Comparison of ENCODE assay signal across 19 cellular contexts in the genomic region with DNA sequence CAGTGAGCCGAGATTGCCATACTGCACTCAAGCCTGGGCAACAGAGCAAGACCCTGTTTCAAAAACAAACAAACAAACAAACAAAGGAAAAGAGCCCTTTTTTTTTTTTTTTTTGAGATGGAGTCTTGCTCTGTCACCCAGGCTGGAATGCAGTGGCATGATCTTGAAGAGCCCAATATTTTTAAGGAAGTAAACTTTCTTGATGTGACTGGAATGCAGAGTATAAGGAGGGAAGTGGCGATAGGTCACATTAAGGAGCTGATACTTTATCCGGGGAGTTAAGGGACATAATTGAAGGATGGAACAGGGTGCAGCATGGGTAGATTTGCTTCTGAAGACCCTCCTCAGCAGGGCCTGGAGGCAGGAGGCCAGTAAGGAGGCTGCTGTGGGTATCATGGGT. TPM values are rescaled to one million over a fixed set of nuclear protein-coding genes. Genes with fewer than 3 reads are reported as not detected.
A peak's percentile ranks its signal among the peaks of the same experiment; 100 is the strongest.
DNase-seq lines count a peak whose midpoint lies in the region; FAIRE-seq and TF ChIP-seq lines count a peak whose summit lies in the region.
"Had no signal": no experiment of that assay in that cellular context is flagged by ENCODE, and none has a peak within 500 bp of the region (broad histone marks: within the 10 kb centered on the region; RNA-seq: fewer than 3 reads in every experiment).

No MANE protein-coding gene starts in this region.

- H3K4me3 ChIP-seq in Peyer's patch = no peak overlapping the region
- H3K4me3 ChIP-seq in stomach = no peak overlapping the region
- H3K4me3 ChIP-seq: lung, thoracic aorta had no signal

- TF ChIP-seq EP300 in stomach (IDR thresholded peaks at IDR 0.05) = no peak

- FAIRE-seq in GM12892 (lab: Jason Lieb, UNC) = no peak
- FAIRE-seq: endometrium, HTR-8/SVneo had no signal

- no peaks in the 10 kb centered on the region for H3K27me3 ChIP-seq in Peyer's patch
- no peaks in the 10 kb centered on the region for H3K27me3 ChIP-seq in stomach

- H3K4me1 ChIP-seq in Peyer's patch (peaks cover 0 to 50% (median 0%) of the 10 kb centered on the region in 4 donors), stomach (peaks cover 23 to 49% (median 40%) of the 10 kb centered on the region in 4 donors)

- H3K27ac Mint-ChIP-seq in glutamatergic neuron (ENCODE audit: unreplicated experiment) = no peak overlapping the region
- H3K27ac Mint-ChIP-seq: activated T-helper 1 cell treated with anti-CD3 and anti-CD28 coated beads, Interleukin-12 subunit alpha, Interleukin-12 subunit beta, Interleukin-2, Interleukin-4 antibody, amounts not matched to agents 30 ng/mL and 10 ng/mL and 1 ng/mL, durations not matched to agents 14 hours and 24 hours and 36 hours had no signal

- H3K36me3 ChIP-seq in Peyer's patch (no peaks in the 10 kb centered on the region), stomach (no peaks in the 10 kb centered on the region)
- H3K36me3 ChIP-seq: thoracic aorta had no signal

- peaks cover 3% of the 10 kb centered on the region for H3K4me1 Mint-ChIP-seq in glutamatergic neuron (ENCODE audit: low read depth, unreplicated experiment)

- in situ Hi-C loops in GM13976 (cut with MboI; ENCODE audit: low sequenced_read_pairs, unreplicated experiment) = no loop called here

- H3K9me3 Mint-ChIP-seq in glutamatergic neuron (ENCODE audit: unreplicated experiment) = no peaks in the 10 kb centered on the region
- H3K9me3 Mint-ChIP-seq: activated naive CD4-positive, alpha-beta T cell treated with anti-CD3 and anti-CD28 coated beads, Interleukin-2, amount 50 U/mL, for 72 hours; activated T-helper 1 cell treated with anti-CD3 and anti-CD28 coated beads, Interleukin-12 subunit alpha, Interleukin-12 subunit beta, Interleukin-2, Interleukin-4 antibody, amounts not matched to agents 30 ng/mL and 10 ng/mL and 1 ng/mL, durations not matched to agents 14 hours and 24 hours and 36 hours had no signal

- 67 to 84% (median 72%) methylated on average over 3 of the region's 3 CpGs for WGBS in stomach, 5 donors

- peak overlapping the region; percentile 5 for H3K4me3 Mint-ChIP-seq in glutamatergic neuron (ENCODE audit: unreplicated experiment)
- H3K4me3 Mint-ChIP-seq: activated T-helper 1 cell treated with anti-CD3 and anti-CD28 coated beads, Interleukin-12 subunit alpha, Interleukin-12 subunit beta, Interleukin-2, Interleukin-4 antibody, amounts not matched to agents 30 ng/mL and 10 ng/mL and 1 ng/mL, durations not matched to agents 14 hours and 24 hours and 36 hours had no signal

- H3K27me3 Mint-ChIP-seq in glutamatergic neuron (ENCODE audit: unreplicated experiment) = peaks cover 1% of the 10 kb centered on the region

- intact Hi-C loops in stomach (cut with DNase I; ENCODE audit: low total_unique reads) = no loop called here

- DNase-seq in GM13976 (ENCODE audit: low spot score) (peak; percentile 9), Peyer's patch (no peak), glutamatergic neuron (no peak), stomach (no peak), GM12892 (ENCODE audit: insufficient read length) (no peak), dedifferentiated amniotic fluid mesenchymal stem cell (ENCODE audit: extremely low spot score) (no peak)
- no peak for DNase-seq in effector CD8-positive, alpha-beta T cell (lab: John Stamatoyannopoulos, UW)
- DNase-seq in activated CD4-positive, CD25-positive, alpha-beta regulatory T cell treated with anti-CD3 and anti-CD28 coated beads, Interleukin-2, amount 50 U/mL, for 72 hours = no peak
- DNase-seq: activated CD4-positive, alpha-beta T cell treated with anti-CD3 and anti-CD28 coated beads for 4 hours; NCI-H2107; NCI-H524 treated with DMSO at 0.1 percent for 48 hours; stimulated activated CD4-positive, alpha-beta T cell treated with anti-CD3 and anti-CD28 coated beads, Interleukin-15, amount 100 ng/mL, for 24 hours; SW 1271 had no signal

- TF ChIP-seq POLR2A in Peyer's patch (IDR thresholded peaks at IDR 0.05) (no peak), stomach (IDR thresholded peaks at IDR 0.05) (no peak), GM12892 (IDR thresholded peaks at IDR 0.05; ENCODE audit: low read depth, low read length) (no peak)

- H3K9me3 ChIP-seq in Peyer's patch (no peaks in the 10 kb centered on the region), stomach (no peaks in the 10 kb centered on the region)
- H3K9me3 ChIP-seq: thoracic aorta had no signal

- no peaks in the 10 kb centered on the region for H3K36me3 Mint-ChIP-seq in glutamatergic neuron (ENCODE audit: unreplicated experiment)
- H3K36me3 Mint-ChIP-seq: activated naive CD4-positive, alpha-beta T cell treated with anti-CD3 and anti-CD28 coated beads, Interleukin-2, amount 50 U/mL, for 72 hours had no signal

- TF ChIP-seq CTCF in GM13976 (IDR thresholded peaks at IDR 0.05; ENCODE audit: borderline replicate concordance, control extremely low read depth, extremely low read depth, insufficient read depth, missing control alignments) (no peak), Peyer's patch (IDR thresholded peaks at IDR 0.05) (no peak), glutamatergic neuron (IDR thresholded peaks at IDR 0.05; ENCODE audit: partially characterized antibody, unreplicated experiment) (no peak), stomach (IDR thresholded peaks at IDR 0.05) (no peak)

- H3K27ac ChIP-seq in Peyer's patch = peak overlapping the region; percentile 25 to 85 (median 62)
- peak overlapping the region in 4 of 5 donors; percentile 62 to 89 (median 84) for H3K27ac ChIP-seq in stomach
- H3K27ac ChIP-seq: thoracic aorta had no signal

RNA-seq across cellular contexts. Expression of a gene that starts 13.0 kb away (rescaled TPM):
- 10 to 100 TPM in 2 of 4 donors, 1 to 10 TPM in 2; 7.4 to 26.1 (median 11.8) TPM for total RNA-seq in Peyer's patch
- total RNA-seq in glutamatergic neuron (ENCODE audit: unreplicated experiment) = 6.2 TPM
- total RNA-seq in stomach = 10 to 100 TPM in 2 of 5 donors, 1 to 10 TPM in 3; 1.8 to 40.3 (median 6.7) TPM
- 10 to 100 TPM in 1 of 3 donors, 1 to 10 TPM in 2; 7.0 to 10.3 (median 8.7) TPM for polyA plus RNA-seq in stomach
- polyA plus RNA-seq in GM12892 (2012; ENCODE audit: missing spikeins) = 6.5 TPM

RNA-seq across cellular contexts. Expression of a gene that starts 13.9 kb away (rescaled TPM):
- total RNA-seq in Peyer's patch = 10 to 100 TPM; 18.2 to 44.1 (median 28.2) TPM
- total RNA-seq in glutamatergic neuron (ENCODE audit: unreplicated experiment) = 33.0 TPM
- total RNA-seq in stomach = 10 to 100 TPM; 12.3 to 37.1 (median 32.6) TPM
- polyA plus RNA-seq in stomach = 1 to 10 TPM; 7.9 to 9.2 (median 8.1) TPM
- polyA plus RNA-seq in GM12892 (2012; ENCODE audit: missing spikeins) = 5.8 TPM
